1 cellular context compared by ENCODE assay signal in the genomic region with DNA sequence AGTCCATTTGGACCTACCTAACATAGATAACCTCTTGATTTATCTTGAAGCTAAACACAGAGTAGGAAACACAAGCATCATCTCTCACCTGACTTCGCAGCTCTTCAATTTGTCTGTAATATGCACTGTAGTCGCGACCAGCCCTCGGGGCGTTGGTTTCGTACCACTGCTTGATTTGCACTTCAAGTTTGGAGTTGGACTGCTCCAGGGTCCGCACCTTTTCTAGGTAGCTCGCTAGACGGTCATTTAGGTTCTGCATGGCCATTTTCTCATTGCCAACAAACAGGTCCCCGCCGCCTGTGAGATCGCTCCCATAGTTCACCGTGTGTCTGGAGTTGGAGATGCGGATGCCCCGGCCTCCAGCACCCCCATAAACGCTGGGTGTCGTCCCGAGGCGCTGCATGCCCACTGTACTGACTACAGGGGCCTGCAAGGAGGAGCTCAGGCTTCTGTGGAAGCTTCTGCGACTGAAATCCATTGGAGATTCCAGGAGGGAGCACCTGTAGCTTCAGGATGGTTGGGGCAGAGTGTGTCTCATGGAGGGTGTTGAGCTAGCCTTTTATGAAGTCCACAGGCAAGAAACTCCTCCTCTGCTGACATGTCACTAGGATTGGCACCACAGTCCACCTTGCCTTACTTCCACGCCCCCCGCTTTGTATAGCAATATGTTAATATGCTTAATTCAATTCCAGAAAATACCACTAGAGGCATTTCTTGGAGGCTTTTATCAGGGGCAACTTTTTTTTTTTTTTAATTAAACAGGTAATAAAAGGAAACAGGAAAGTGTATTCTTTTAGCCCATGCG.
TF ChIP-seq lines count a peak whose summit lies in the region.

A gene with protein sequence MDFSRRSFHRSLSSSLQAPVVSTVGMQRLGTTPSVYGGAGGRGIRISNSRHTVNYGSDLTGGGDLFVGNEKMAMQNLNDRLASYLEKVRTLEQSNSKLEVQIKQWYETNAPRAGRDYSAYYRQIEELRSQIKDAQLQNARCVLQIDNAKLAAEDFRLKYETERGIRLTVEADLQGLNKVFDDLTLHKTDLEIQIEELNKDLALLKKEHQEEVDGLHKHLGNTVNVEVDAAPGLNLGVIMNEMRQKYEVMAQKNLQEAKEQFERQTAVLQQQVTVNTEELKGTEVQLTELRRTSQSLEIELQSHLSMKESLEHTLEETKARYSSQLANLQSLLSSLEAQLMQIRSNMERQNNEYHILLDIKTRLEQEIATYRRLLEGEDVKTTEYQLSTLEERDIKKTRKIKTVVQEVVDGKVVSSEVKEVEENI (minus strand): TSS at position 535 of the 805 bp plus-strand sequence. CDS start 57 bp downstream, at position 478.

TF ChIP-seq in HCT116, 20 proteins besides CTCF, POLR2A, EP300 and RAD21:
- TF ChIP-seq CEBPB (IDR thresholded peaks at IDR 0.05; ENCODE audit: low read depth) (no peak), EGR1 (IDR thresholded peaks at IDR 0.05; ENCODE audit: low read depth) (no peak), POLR2AphosphoS5 (IDR thresholded peaks at IDR 0.05; ENCODE audit: low read depth, low read length) (no peak), TCF7L2 (IDR thresholded peaks at IDR 0.05; ENCODE audit: borderline replicate concordance, extremely low read depth, insufficient read depth, insufficient read length) (no peak)
